In the genomic region with DNA sequence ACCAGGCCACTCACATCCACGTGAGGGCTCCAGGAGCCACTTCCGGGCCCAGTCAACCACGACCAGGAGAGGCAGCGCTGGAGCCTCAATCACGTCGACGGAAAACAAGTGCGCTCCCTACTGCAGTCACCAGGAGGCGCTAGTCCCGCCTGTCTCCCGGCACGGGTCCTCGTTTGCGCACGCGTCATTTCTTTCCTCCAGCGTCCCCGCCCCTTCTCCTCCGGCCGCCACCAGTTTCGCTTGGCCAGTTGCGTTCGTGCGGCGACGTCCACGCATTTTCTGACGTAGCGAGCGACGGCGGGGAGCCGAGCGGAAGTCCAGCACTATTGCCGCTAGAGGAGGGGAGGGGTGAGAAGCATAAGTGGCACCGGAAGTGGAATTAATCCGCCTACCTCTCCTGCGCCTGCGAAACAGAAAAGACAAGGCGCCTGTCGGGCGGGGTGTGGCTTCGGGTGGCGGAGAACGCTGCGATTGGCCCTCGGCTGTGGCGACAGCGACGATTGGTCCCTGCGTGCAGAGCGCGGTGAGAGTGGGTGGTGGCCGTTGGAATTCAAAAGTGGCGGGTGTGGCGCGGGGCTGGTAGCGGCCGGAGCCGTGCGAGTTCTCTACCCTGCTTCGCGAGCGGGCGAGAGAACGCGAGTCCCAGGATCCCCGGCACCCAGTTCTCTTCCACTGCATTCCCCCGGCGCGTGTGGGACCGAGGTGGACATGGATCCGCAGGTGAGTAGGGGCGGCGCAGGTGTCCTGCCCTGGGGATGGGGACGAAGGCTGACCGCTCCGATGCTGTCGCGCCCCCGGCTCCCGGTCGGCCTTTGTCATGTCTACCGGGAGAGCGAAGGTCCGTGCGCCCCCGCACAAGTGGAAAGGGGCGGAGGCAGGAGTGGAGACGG, we compare ENCODE assay signal across 8 cellular contexts. TPM values are rescaled to one million over a fixed set of nuclear protein-coding genes. Genes with fewer than 3 reads are reported as not detected.
DNase-seq lines count a peak whose midpoint lies in the region; ATAC-seq and TF ChIP-seq lines count a peak whose summit lies in the region.

A gene with protein sequence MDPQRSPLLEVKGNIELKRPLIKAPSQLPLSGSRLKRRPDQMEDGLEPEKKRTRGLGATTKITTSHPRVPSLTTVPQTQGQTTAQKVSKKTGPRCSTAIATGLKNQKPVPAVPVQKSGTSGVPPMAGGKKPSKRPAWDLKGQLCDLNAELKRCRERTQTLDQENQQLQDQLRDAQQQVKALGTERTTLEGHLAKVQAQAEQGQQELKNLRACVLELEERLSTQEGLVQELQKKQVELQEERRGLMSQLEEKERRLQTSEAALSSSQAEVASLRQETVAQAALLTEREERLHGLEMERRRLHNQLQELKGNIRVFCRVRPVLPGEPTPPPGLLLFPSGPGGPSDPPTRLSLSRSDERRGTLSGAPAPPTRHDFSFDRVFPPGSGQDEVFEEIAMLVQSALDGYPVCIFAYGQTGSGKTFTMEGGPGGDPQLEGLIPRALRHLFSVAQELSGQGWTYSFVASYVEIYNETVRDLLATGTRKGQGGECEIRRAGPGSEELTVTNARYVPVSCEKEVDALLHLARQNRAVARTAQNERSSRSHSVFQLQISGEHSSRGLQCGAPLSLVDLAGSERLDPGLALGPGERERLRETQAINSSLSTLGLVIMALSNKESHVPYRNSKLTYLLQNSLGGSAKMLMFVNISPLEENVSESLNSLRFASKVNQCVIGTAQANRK (plus strand): TSS at position 546 of the 890 bp plus-strand sequence. CDS start 163 bp downstream, at position 709.

- peak within 1 kb of the TSS; percentile 96 to 97 for H3K27ac ChIP-seq in esophagus (ENCODE audit: low read depth in 2 of 2, low read length in 1 of 2)
- peak within 1 kb of the TSS; percentile 62 for H3K27ac ChIP-seq in muscle layer of colon (ENCODE audit: low read depth, low read length)

- peak; percentile 81 for ATAC-seq in GM21619 (IDR thresholded peaks at IDR 0.05; ENCODE audit: unreplicated experiment)
- peak; percentile 95 for ATAC-seq in activated T-cell treated with anti-CD3 and anti-CD28 coated beads, Interleukin-2, amount 50 U/mL, for 4 hours

- H3K4me1 ChIP-seq in esophagus (ENCODE audit: control insufficient read depth in 2 of 2, insufficient read depth in 2 of 2, low read length in 1 of 2) (no peaks in the 10 kb centered on the region), muscle layer of colon (ENCODE audit: insufficient read depth, low read length) (peaks cover 5% of the 10 kb centered on the region)

- H3K36me3 ChIP-seq in esophagus (ENCODE audit: control insufficient read depth in 2 of 2, insufficient read depth in 2 of 2, low read length in 1 of 2) (no peaks in the 10 kb centered on the region), muscle layer of colon (ENCODE audit: insufficient read depth, low read length) (no peaks in the 10 kb centered on the region)

- H3K4me3 ChIP-seq in esophagus (ENCODE audit: low read depth in 1 of 2, low read length in 2 of 2) = peak within 1 kb of the TSS; percentile 62 to 75
- H3K4me3 ChIP-seq in muscle layer of colon (ENCODE audit: low read depth in 1 of 2, low read length in 2 of 2) = peak within 1 kb of the TSS; percentile 51 to 71

- H3K27me3 Mint-ChIP-seq in activated T-cell treated with anti-CD3 and anti-CD28 coated beads, Interleukin-2, amount 50 U/mL, for 4 hours (ENCODE audit: low read depth) = no peaks in the 10 kb centered on the region

- DNase-seq in DMS53 treated with DMSO at 0.1 percent for 48 hours (lab: John Stamatoyannopoulos, UW; ENCODE audit: unreplicated experiment) (peak; percentile 100), KBM-7 (peak; percentile 100)
- DNase-seq in activated T-cell treated with anti-CD3 and anti-CD28 coated beads, Interleukin-2, amount 50 U/mL, for 4 hours = peak; percentile 98
- peak; percentile 98 to 99 for DNase-seq in stimulated activated CD8-positive, alpha-beta memory T cell treated with anti-CD3 and anti-CD28 coated beads, Interleukin-7, amount 100 ng/mL, for 4 hours (ENCODE audit: low read depth in 2 of 2)

- no peaks in the 10 kb centered on the region for H3K36me3 Mint-ChIP-seq in activated T-cell treated with anti-CD3 and anti-CD28 coated beads, Interleukin-2, amount 50 U/mL, for 4 hours (ENCODE audit: insufficient read depth)

- peak within 1 kb of the TSS; percentile 42 for H3K9ac ChIP-seq in muscle layer of colon (ENCODE audit: low read length)

- H3K4me3 Mint-ChIP-seq in activated T-cell treated with anti-CD3 and anti-CD28 coated beads, Interleukin-2, amount 50 U/mL, for 4 hours = peak within 1 kb of the TSS; percentile 83

- H3K9me3 ChIP-seq in esophagus (ENCODE audit: control insufficient read depth in 2 of 2, insufficient read depth in 1 of 2, low read depth in 1 of 2, low read length in 1 of 2) = no peaks in the 10 kb centered on the region
- no peaks in the 10 kb centered on the region for H3K9me3 ChIP-seq in muscle layer of colon (ENCODE audit: low read length)

- in situ Hi-C loops in KBM-7 (cut with MboI; ENCODE audit: low pct_unique_long_range_greater_than_20kb, low sequenced_read_pairs) = no loop called here

- WGBS in esophagus, 2 donors = 0% methylated on average over 90 of the region's 90 CpGs

- H3K4me1 Mint-ChIP-seq in activated T-cell treated with anti-CD3 and anti-CD28 coated beads, Interleukin-2, amount 50 U/mL, for 4 hours (ENCODE audit: low read depth) = peaks cover 25% of the 10 kb centered on the region

- no peaks in the 10 kb centered on the region for H3K9me3 Mint-ChIP-seq in activated T-cell treated with anti-CD3 and anti-CD28 coated beads, Interleukin-2, amount 50 U/mL, for 4 hours

- no peaks in the 10 kb centered on the region for H3K27me3 ChIP-seq in esophagus (ENCODE audit: control insufficient read depth in 1 of 2, insufficient read depth in 2 of 2, low read length in 2 of 2)
- H3K27me3 ChIP-seq in muscle layer of colon (ENCODE audit: control insufficient read depth in 1 of 2, insufficient read depth in 2 of 2, low read length in 2 of 2) = no peaks in the 10 kb centered on the region

TF ChIP-seq in PFSK-1, 5 proteins besides CTCF, POLR2A, EP300 and RAD21:
- peak; percentile 94 for TF ChIP-seq FOXP2 (optimal IDR thresholded peaks at IDR 0.05; ENCODE audit: borderline replicate concordance, extremely low read depth, extremely low read length, insufficient read depth)
- 0 out of 2 replicates have a peak, but pooled peaks have one; percentile 34 for TF ChIP-seq TAF1 (IDR thresholded peaks at IDR 0.05; ENCODE audit: borderline replicate concordance, insufficient read depth, low read length)
- peak; percentile 90; the same call in 1 of the 2 replicates for TF ChIP-seq SIN3A (IDR thresholded peaks at IDR 0.05; ENCODE audit: borderline replicate concordance, insufficient read depth, low read length)
- TF ChIP-seq, protein P1, sequence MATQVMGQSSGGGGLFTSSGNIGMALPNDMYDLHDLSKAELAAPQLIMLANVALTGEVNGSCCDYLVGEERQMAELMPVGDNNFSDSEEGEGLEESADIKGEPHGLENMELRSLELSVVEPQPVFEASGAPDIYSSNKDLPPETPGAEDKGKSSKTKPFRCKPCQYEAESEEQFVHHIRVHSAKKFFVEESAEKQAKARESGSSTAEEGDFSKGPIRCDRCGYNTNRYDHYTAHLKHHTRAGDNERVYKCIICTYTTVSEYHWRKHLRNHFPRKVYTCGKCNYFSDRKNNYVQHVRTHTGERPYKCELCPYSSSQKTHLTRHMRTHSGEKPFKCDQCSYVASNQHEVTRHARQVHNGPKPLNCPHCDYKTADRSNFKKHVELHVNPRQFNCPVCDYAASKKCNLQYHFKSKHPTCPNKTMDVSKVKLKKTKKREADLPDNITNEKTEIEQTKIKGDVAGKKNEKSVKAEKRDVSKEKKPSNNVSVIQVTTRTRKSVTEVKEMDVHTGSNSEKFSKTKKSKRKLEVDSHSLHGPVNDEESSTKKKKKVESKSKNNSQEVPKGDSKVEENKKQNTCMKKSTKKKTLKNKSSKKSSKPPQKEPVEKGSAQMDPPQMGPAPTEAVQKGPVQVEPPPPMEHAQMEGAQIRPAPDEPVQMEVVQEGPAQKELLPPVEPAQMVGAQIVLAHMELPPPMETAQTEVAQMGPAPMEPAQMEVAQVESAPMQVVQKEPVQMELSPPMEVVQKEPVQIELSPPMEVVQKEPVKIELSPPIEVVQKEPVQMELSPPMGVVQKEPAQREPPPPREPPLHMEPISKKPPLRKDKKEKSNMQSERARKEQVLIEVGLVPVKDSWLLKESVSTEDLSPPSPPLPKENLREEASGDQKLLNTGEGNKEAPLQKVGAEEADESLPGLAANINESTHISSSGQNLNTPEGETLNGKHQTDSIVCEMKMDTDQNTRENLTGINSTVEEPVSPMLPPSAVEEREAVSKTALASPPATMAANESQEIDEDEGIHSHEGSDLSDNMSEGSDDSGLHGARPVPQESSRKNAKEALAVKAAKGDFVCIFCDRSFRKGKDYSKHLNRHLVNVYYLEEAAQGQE (IDR thresholded peaks at IDR 0.05; ENCODE audit: insufficient read depth in 1 of 2, low read depth in 2 of 2, low read length in 2 of 2) = 0 out of 4 replicates have a peak, but pooled peaks of 1 of the 2 experiments have one; percentile 12
- TF ChIP-seq POLR2AphosphoS5 (IDR thresholded peaks at IDR 0.05; ENCODE audit: low read depth, low read length) = no peak; the same call in none of the 2 replicates

RNA-seq across cellular contexts. Expression of the gene that starts here (rescaled TPM):
- 35.5 TPM for polyA plus RNA-seq in PFSK-1 (2012; ENCODE audit: insufficient read length, low read depth)
- total RNA-seq in activated T-cell treated with anti-CD3 and anti-CD28 coated beads, Interleukin-2, amount 50 U/mL, for 4 hours = 1 to 10 TPM; 7.3 to 8.3 (median 7.4) TPM
- polyA plus RNA-seq in esophagus = 10 to 100 TPM; 12.5 to 15.0 TPM

Comparison
In these comparisons a context has a peak if more than half of its experiments do, and no peak if none do; other contexts are left out.
1. Peak in every context shown above with its lines: DNase-seq, ATAC-seq, H3K4me3 ChIP-seq and H3K27ac ChIP-seq.